In genomic region chr21:34801519-34802132, GRCh38 we compare ENCODE assay signal across 8 cellular contexts.
DNase-seq lines count a peak whose midpoint lies in the region; ATAC-seq, FAIRE-seq and TF ChIP-seq lines count a peak whose summit lies in the region.

No MANE protein-coding gene starts in this region.

- H3K4me1 ChIP-seq in K562 (replicated peaks in 1 of 2; ENCODE audit: control insufficient read depth in 2 of 2, insufficient read depth in 2 of 2, low read length in 2 of 2) = no peaks in the 10 kb centered on the region
- no peaks in the 10 kb centered on the region for H3K4me1 ChIP-seq in naive thymus-derived CD4-positive, alpha-beta T cell (ENCODE audit: control insufficient read depth in 2 of 2, insufficient read depth in 2 of 2, low read length in 2 of 2)

- WGBS in K562 (ENCODE audit: insufficient coverage, low coverage, missing lambda C conversion rate) = 64% methylated on average over 2 of the region's 2 CpGs

- TF ChIP-seq POLR2A in K562 (conservative IDR thresholded peaks at IDR 0.05) = no peak

- ATAC-seq in HG03432 (IDR thresholded peaks at IDR 0.05; ENCODE audit: unreplicated experiment) = peak; percentile 57
- ATAC-seq in K562 = peak; percentile 72
- ATAC-seq in naive thymus-derived CD4-positive, alpha-beta T cell = peak; percentile 48
- ATAC-seq in GM19324 (IDR thresholded peaks at IDR 0.05; ENCODE audit: low FRiP score, unreplicated experiment) = no peak

- H3K4me3 ChIP-seq in K562 = no peak overlapping the region
- no peak overlapping the region for H3K4me3 ChIP-seq in naive thymus-derived CD4-positive, alpha-beta T cell (ENCODE audit: low read length)

- no peaks in the 10 kb centered on the region for H3K79me2 ChIP-seq in K562 (ENCODE audit: control insufficient read depth, insufficient read depth, low read length)

- H3K9ac ChIP-seq in K562 (ENCODE audit: insufficient read depth in 1 of 2, low read depth in 2 of 2, low read length in 2 of 2) = no peak overlapping the region

- H3K9me3 ChIP-seq in K562 (replicated peaks; ENCODE audit: control insufficient read depth, insufficient read depth, low read depth, low read length) = no peaks in the 10 kb centered on the region
- no peaks in the 10 kb centered on the region for H3K9me3 ChIP-seq in naive thymus-derived CD4-positive, alpha-beta T cell (ENCODE audit: control insufficient read depth in 2 of 3, low read length in 3 of 3)

- peaks cover 0 to 3% (median 0%) of the 10 kb centered on the region in 11 donors for H3K9me3 Mint-ChIP-seq in naive thymus-derived CD4-positive, alpha-beta T cell

- in situ Hi-C loops in G401 (cut with HindIII; ENCODE audit: low sequenced_read_pairs) (no loop called here), K562 (cut with MboI) (no loop called here)

- H3K4me1 Mint-ChIP-seq in naive thymus-derived CD4-positive, alpha-beta T cell = peaks cover 18 to 44% (median 32%) of the 10 kb centered on the region in 7 donors

- no peaks in the 10 kb centered on the region for H3K27me3 Mint-ChIP-seq in naive thymus-derived CD4-positive, alpha-beta T cell

- H4K20me1 ChIP-seq in K562 (replicated peaks; ENCODE audit: control insufficient read depth, insufficient read depth, low read length) = no peaks in the 10 kb centered on the region

- TF ChIP-seq EP300 in K562 (IDR thresholded peaks at IDR 0.05; ENCODE audit: low read length) = no peak

- peak overlapping the region in 8 of 9 donors; percentile 22 to 84 (median 68) for H3K27ac Mint-ChIP-seq in naive thymus-derived CD4-positive, alpha-beta T cell

- TF ChIP-seq CTCF in K562 (IDR thresholded peaks at IDR 0.05 in 2 of 3, conservative IDR thresholded peaks at IDR 0.05 in 1 of 3; ENCODE audit: insufficient read depth in 2 of 3, low read depth in 1 of 3, low read length in 3 of 3) = peak; percentile 39 to 62 (median 58)

- TF ChIP-seq RAD21 in K562 (CRISPR knock-in tag; conservative IDR thresholded peaks at IDR 0.05 in 1 of 2, IDR thresholded peaks at IDR 0.05 in 1 of 2) = peak; percentile 32 to 59; a peak in 3 of 4 replicates

- peaks cover 66% of the 10 kb centered on the region for H3K36me3 ChIP-seq in K562 (ENCODE audit: control insufficient read depth, insufficient read depth, low read length)
- peaks cover 5 to 56% (median 18%) of the 10 kb centered on the region in 3 experiments for H3K36me3 ChIP-seq in naive thymus-derived CD4-positive, alpha-beta T cell (ENCODE audit: control insufficient read depth in 2 of 3, insufficient read depth in 3 of 3, low read length in 3 of 3)

- no peak overlapping the region for H2AFZ ChIP-seq in K562 (ENCODE audit: low read depth, low read length)

- POLR2A ChIA-PET in K562 (lab: Yijun Ruan, JAX) = no interaction called here
- POLR2A ChIA-PET in naive thymus-derived CD4-positive, alpha-beta T cell (lab: Charles Lee) = no interaction called here

- intact Hi-C loops in K562 (cut with micrococcal nuclease) = no loop called here
- intact Hi-C loops in naive thymus-derived CD4-positive, alpha-beta T cell (cut with micrococcal nuclease) = loop anchor here (1.0 to 10.0 kb wide), 5 partner anchors 86 to 1039 kb away; no protein-coding TSS in a partner anchor

- H3K4me3 Mint-ChIP-seq in naive thymus-derived CD4-positive, alpha-beta T cell = no peak overlapping the region

- no peaks in the 10 kb centered on the region for H3K27me3 ChIP-seq in K562 (ENCODE audit: control insufficient read depth in 2 of 2, insufficient read depth in 2 of 2, low read length in 2 of 2)
- H3K27me3 ChIP-seq in naive thymus-derived CD4-positive, alpha-beta T cell (ENCODE audit: control insufficient read depth in 2 of 2, insufficient read depth in 2 of 2, low read length in 2 of 2) = no peaks in the 10 kb centered on the region

- FAIRE-seq in K562 (lab: Jason Lieb, UNC) = no peak

- DNase-seq in G401 (ENCODE audit: low spot score) (peak; percentile 3), K562 (ENCODE audit: extremely low read depth in 1 of 4, low spot score in 3 of 4) (peak; percentile 21 to 47 (median 38)), cerebellum (ENCODE audit: low spot score) (no peak), CD1c-positive myeloid dendritic cell (ENCODE audit: extremely low spot score) (no peak), HuH-7.5 (ENCODE audit: low spot score) (no peak)
- no peak for DNase-seq in naive thymus-derived CD4-positive, alpha-beta T cell

- no peak overlapping the region for H3K27ac ChIP-seq in K562 (ENCODE audit: extremely low read depth, low read depth, low read length)
- no peak overlapping the region for H3K27ac ChIP-seq in naive thymus-derived CD4-positive, alpha-beta T cell (ENCODE audit: low read depth, low read length)

- H3K4me2 ChIP-seq in K562 (ENCODE audit: insufficient read depth, low read length) = no peak overlapping the region

- H3K9me1 ChIP-seq in K562 (ENCODE audit: control insufficient read depth, insufficient read depth, low read length) = no peaks in the 10 kb centered on the region

- CTCF ChIA-PET in K562 (lab: Yijun Ruan, JAX; ENCODE audit: low intra/inter-chr PET ratio) = interaction anchor here (0.5 to 0.7 kb wide), 2 partner anchors 123 to 1227 kb away, joined by 3 read pairs; no protein-coding TSS in a partner anchor
- CTCF ChIA-PET in naive thymus-derived CD4-positive, alpha-beta T cell (lab: Charles Lee) = no interaction called here

- peaks cover 16 to 59% (median 36%) of the 10 kb centered on the region in 5 donors for H3K36me3 Mint-ChIP-seq in naive thymus-derived CD4-positive, alpha-beta T cell

- no TSS peak for BruUV-seq in K562 (replicated peaks; lab: Mats Ljungman, UMichigan)

TF ChIP-seq in K562, 482 proteins besides CTCF, POLR2A, EP300 and RAD21:
- TF ChIP-seq STAG1 (CRISPR knock-in tag; IDR thresholded peaks at IDR 0.05; ENCODE audit: borderline replicate concordance) (peak; percentile 30; the same call in 1 of the 2 replicates), SOX6 (IDR thresholded peaks at IDR 0.05) (no peak), ZBTB7A (IDR thresholded peaks at IDR 0.05; ENCODE audit: borderline replicate concordance, control insufficient read depth, low read depth, low read length) (0 out of 2 replicates have a peak, but pooled peaks have one; percentile 32), RERE (CRISPR knock-in tag; IDR thresholded peaks at IDR 0.05; ENCODE audit: borderline replicate concordance) (no peak)

Comparison
In these comparisons a context has a peak if more than half of its experiments do, and no peak if none do; other contexts are left out.
1. DNase-seq: peak in G401 (single experiment) and K562 (4 of 4); none in naive thymus-derived CD4-positive, alpha-beta T cell (0 of 9), cerebellum (single experiment), CD1c-positive myeloid dendritic cell (single experiment) and HuH-7.5 (single experiment).